Comparison of ENCODE assay signal across 3 cellular contexts in the genomic region with DNA sequence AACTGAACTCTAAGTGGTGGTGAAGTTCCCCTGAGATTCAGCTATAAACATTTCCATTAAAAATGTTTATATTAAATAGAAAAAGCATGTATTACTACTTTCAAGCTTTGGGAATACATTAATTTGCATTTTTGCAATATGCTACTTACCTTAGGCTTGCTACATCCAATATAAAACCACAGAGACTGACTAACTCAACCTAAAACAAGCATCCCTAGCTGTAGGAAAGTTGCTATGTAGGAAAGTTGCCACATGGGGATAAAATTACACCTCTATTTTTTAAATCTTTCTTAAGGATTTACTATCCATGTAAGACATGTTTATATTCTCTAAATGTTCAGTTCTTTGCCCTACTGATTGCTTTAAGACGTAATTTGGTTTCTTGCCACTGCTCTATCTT.
TF ChIP-seq lines count a peak whose summit lies in the region.

No MANE protein-coding gene starts in this region.

TF ChIP-seq in GM23338, 12 proteins besides CTCF, POLR2A, EP300 and RAD21 (continued from another document):
- TF ChIP-seq, protein P1, sequence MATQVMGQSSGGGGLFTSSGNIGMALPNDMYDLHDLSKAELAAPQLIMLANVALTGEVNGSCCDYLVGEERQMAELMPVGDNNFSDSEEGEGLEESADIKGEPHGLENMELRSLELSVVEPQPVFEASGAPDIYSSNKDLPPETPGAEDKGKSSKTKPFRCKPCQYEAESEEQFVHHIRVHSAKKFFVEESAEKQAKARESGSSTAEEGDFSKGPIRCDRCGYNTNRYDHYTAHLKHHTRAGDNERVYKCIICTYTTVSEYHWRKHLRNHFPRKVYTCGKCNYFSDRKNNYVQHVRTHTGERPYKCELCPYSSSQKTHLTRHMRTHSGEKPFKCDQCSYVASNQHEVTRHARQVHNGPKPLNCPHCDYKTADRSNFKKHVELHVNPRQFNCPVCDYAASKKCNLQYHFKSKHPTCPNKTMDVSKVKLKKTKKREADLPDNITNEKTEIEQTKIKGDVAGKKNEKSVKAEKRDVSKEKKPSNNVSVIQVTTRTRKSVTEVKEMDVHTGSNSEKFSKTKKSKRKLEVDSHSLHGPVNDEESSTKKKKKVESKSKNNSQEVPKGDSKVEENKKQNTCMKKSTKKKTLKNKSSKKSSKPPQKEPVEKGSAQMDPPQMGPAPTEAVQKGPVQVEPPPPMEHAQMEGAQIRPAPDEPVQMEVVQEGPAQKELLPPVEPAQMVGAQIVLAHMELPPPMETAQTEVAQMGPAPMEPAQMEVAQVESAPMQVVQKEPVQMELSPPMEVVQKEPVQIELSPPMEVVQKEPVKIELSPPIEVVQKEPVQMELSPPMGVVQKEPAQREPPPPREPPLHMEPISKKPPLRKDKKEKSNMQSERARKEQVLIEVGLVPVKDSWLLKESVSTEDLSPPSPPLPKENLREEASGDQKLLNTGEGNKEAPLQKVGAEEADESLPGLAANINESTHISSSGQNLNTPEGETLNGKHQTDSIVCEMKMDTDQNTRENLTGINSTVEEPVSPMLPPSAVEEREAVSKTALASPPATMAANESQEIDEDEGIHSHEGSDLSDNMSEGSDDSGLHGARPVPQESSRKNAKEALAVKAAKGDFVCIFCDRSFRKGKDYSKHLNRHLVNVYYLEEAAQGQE (IDR thresholded peaks at IDR 0.05; ENCODE audit: unreplicated experiment): no peak
- TF ChIP-seq CREB1 (CRISPR knock-in tag; IDR thresholded peaks at IDR 0.05; ENCODE audit: low read depth) (no peak), STAT1 (IDR thresholded peaks at IDR 0.05; ENCODE audit: unreplicated experiment) (no peak), ZNF114 (CRISPR knock-in tag; IDR thresholded peaks at IDR 0.05) (no peak)
- TF ChIP-seq, protein P2, sequence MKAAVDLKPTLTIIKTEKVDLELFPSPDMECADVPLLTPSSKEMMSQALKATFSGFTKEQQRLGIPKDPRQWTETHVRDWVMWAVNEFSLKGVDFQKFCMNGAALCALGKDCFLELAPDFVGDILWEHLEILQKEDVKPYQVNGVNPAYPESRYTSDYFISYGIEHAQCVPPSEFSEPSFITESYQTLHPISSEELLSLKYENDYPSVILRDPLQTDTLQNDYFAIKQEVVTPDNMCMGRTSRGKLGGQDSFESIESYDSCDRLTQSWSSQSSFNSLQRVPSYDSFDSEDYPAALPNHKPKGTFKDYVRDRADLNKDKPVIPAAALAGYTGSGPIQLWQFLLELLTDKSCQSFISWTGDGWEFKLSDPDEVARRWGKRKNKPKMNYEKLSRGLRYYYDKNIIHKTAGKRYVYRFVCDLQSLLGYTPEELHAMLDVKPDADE (IDR thresholded peaks at IDR 0.05): no peak

TF ChIP-seq in HEK293, 187 proteins besides CTCF, POLR2A, EP300 and RAD21 (continued from another document):
- TF ChIP-seq, protein P3, sequence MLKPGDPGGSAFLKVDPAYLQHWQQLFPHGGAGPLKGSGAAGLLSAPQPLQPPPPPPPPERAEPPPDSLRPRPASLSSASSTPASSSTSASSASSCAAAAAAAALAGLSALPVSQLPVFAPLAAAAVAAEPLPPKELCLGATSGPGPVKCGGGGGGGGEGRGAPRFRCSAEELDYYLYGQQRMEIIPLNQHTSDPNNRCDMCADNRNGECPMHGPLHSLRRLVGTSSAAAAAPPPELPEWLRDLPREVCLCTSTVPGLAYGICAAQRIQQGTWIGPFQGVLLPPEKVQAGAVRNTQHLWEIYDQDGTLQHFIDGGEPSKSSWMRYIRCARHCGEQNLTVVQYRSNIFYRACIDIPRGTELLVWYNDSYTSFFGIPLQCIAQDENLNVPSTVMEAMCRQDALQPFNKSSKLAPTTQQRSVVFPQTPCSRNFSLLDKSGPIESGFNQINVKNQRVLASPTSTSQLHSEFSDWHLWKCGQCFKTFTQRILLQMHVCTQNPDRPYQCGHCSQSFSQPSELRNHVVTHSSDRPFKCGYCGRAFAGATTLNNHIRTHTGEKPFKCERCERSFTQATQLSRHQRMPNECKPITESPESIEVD (tag by site-specific recombination; IDR thresholded peaks at IDR 0.05): peak; percentile 38; the same call in 1 of the 2 replicates
- TF ChIP-seq GLIS2 (tag by site-specific recombination; IDR thresholded peaks at IDR 0.05) (no peak), OSR2 (tag by site-specific recombination; IDR thresholded peaks at IDR 0.05) (no peak)
TF ChIP-seq in HEK293: peak in this region for 2.

TF ChIP-seq in SK-N-SH, 30 proteins besides CTCF, POLR2A, EP300 and RAD21 (continued from another document):
- TF ChIP-seq, protein P4, sequence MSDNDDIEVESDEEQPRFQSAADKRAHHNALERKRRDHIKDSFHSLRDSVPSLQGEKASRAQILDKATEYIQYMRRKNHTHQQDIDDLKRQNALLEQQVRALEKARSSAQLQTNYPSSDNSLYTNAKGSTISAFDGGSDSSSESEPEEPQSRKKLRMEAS (IDR thresholded peaks at IDR 0.05; ENCODE audit: low read depth): no peak
- TF ChIP-seq RCOR1 (IDR thresholded peaks at IDR 0.05; ENCODE audit: low read length) (no peak), MXI1 (IDR thresholded peaks at IDR 0.05; ENCODE audit: low read depth, low read length) (no peak), POLR2AphosphoS5 (IDR thresholded peaks at IDR 0.05; ENCODE audit: low read depth, low read length) (no peak)
